13 cellular contexts compared by ENCODE assay signal in the genomic region with DNA sequence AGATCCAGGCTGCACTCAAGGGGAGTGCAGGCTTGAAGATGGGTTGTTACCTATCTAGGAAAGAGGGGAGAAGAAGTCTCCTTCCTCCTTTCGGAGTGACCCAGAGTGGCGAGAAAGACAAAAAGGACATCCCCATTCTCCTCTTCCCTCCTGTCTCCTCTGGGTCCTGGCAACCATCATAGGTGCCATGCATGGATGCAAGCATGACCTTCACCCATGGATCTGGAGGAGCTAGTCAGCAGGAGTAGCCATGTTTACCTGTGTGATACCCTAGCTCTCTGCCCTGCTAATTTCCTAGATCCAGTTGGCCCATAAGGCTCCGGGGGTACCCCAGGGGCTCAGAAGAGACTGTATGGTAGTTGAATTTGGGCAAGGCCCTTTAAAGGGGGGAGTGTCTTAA.
DNase-seq lines count a peak whose midpoint lies in the region; ATAC-seq and TF ChIP-seq lines count a peak whose summit lies in the region.
"Had no signal": no experiment of that assay in that cellular context is flagged by ENCODE, and none has a peak within 500 bp of the region (broad histone marks: within the 10 kb centered on the region; RNA-seq: fewer than 3 reads in every experiment).

No MANE protein-coding gene starts in this region.

- ATAC-seq in SK-N-SH treated with all-trans-retinoic acid at 6 μM for 48 hours (peak; percentile 27; the same call in 1 of the 3 replicates), HG03354 (IDR thresholded peaks at IDR 0.05; ENCODE audit: poor library complexity, severe bottlenecking, unreplicated experiment) (no peak), HG03135 (IDR thresholded peaks at IDR 0.05; ENCODE audit: unreplicated experiment) (no peak)
- ATAC-seq: esophagus mucosa had no signal

- DNase-seq in DMS 273 (lab: John Stamatoyannopoulos, UW; ENCODE audit: unreplicated experiment): peak; percentile 76
- DNase-seq in DMS 273 treated with DMSO at 0.1 percent for 48 hours (lab: John Stamatoyannopoulos, UW): no peak
- DNase-seq in ELR (ENCODE audit: low read depth): peak; percentile 25
- peak; percentile 44 for DNase-seq in fibroblast of peridontal ligament (ENCODE audit: extremely low read depth)
- DNase-seq in KG1 (lab: John Stamatoyannopoulos, UW): no peak
- DNase-seq: activated naive CD8-positive, alpha-beta T cell treated with anti-CD3 and anti-CD28 coated beads, Interleukin-2, amount 10 ng/mL, durations not matched to agents 7 days and 5 days; GOT3; KBM-7; NCI-H2029 had no signal

TF ChIP-seq in SK-N-SH treated with all-trans-retinoic acid at 6 μM for 48 hours, 23 proteins besides CTCF, POLR2A, EP300 and RAD21:
- no peak for TF ChIP-seq ZFP3 (CRISPR knock-in tag; IDR thresholded peaks at IDR 0.05)
- TF ChIP-seq TOX (CRISPR knock-in tag; IDR thresholded peaks at IDR 0.05; ENCODE audit: borderline replicate concordance): no peak
- TF ChIP-seq GLIS3 (CRISPR knock-in tag; IDR thresholded peaks at IDR 0.05): no peak
- no peak for TF ChIP-seq CSDC2 (CRISPR knock-in tag; IDR thresholded peaks at IDR 0.05)
- TF ChIP-seq POU6F1 (CRISPR knock-in tag; IDR thresholded peaks at IDR 0.05; ENCODE audit: borderline replicate concordance, low read depth): no peak
- TF ChIP-seq ZC3H10 (CRISPR knock-in tag; IDR thresholded peaks at IDR 0.05): no peak
- TF ChIP-seq ZNF70 (CRISPR knock-in tag; IDR thresholded peaks at IDR 0.05): no peak
- no peak for TF ChIP-seq ISL1 (CRISPR knock-in tag; IDR thresholded peaks at IDR 0.05)
- no peak for TF ChIP-seq ZFP30 (CRISPR knock-in tag; IDR thresholded peaks at IDR 0.05)
- TF ChIP-seq ARNTL (CRISPR knock-in tag; IDR thresholded peaks at IDR 0.05; ENCODE audit: borderline replicate concordance, low read depth): no peak

Comparison
In these comparisons a context has a peak if more than half of its experiments do, and no peak if none do; other contexts are left out.
1. DNase-seq: peak in DMS 273 (single experiment), ELR (single experiment) and fibroblast of peridontal ligament (single experiment); none in DMS 273 treated with DMSO at 0.1 percent for 48 hours (single experiment) and KG1 (single experiment).